Comparison of ENCODE assay signal across 1 cellular context in genomic region chr7:73978681-73979563, GRCh38.
TF ChIP-seq lines count a peak whose summit lies in the region.

No MANE protein-coding gene starts in this region.

TF ChIP-seq in K562, 482 proteins besides CTCF, POLR2A, EP300 and RAD21 (continued from another document):
- no peak for TF ChIP-seq ZNF518B (CRISPR knock-in tag; IDR thresholded peaks at IDR 0.05)
- no peak for TF ChIP-seq KDM4B (IDR thresholded peaks at IDR 0.05; ENCODE audit: borderline replicate concordance in 2 of 2, low read depth in 1 of 2)
- TF ChIP-seq CTBP1 (IDR thresholded peaks at IDR 0.05; ENCODE audit: borderline replicate concordance) = peak; percentile 37; the same call in 1 of the 2 replicates
- 0 out of 2 replicates have a peak, but pooled peaks have one; percentile 29 for TF ChIP-seq DEAF1 (CRISPR knock-in tag; IDR thresholded peaks at IDR 0.05)
- peak; percentile 43 for TF ChIP-seq MEIS2 (IDR thresholded peaks at IDR 0.05; ENCODE audit: partially characterized antibody)
- TF ChIP-seq PHF21A (IDR thresholded peaks at IDR 0.05; ENCODE audit: borderline replicate concordance, low read depth) = no peak
- peak; percentile 76 for TF ChIP-seq CREM (IDR thresholded peaks at IDR 0.05; ENCODE audit: low read depth)
- no peak for TF ChIP-seq PBX2 (CRISPR knock-in tag; IDR thresholded peaks at IDR 0.05; ENCODE audit: low read depth)
- 0 out of 2 replicates have a peak, but pooled peaks have one; percentile 26 for TF ChIP-seq PBX2 (tag; conservative IDR thresholded peaks at IDR 0.05; ENCODE audit: low read depth)
- peak; percentile 82 for TF ChIP-seq PKNOX1 (IDR thresholded peaks at IDR 0.05)
- TF ChIP-seq TFAP4 (CRISPR knock-in tag; IDR thresholded peaks at IDR 0.05; ENCODE audit: borderline replicate concordance) = no peak
- TF ChIP-seq ZNF77 (CRISPR knock-in tag; IDR thresholded peaks at IDR 0.05) = no peak
- TF ChIP-seq BCOR (IDR thresholded peaks at IDR 0.05) = 0 out of 2 replicates have a peak, but pooled peaks have one; percentile 22
- TF ChIP-seq KLF10 (CRISPR knock-in tag; IDR thresholded peaks at IDR 0.05) = no peak
- no peak for TF ChIP-seq MEF2D (tag; conservative IDR thresholded peaks at IDR 0.05; ENCODE audit: low read depth)
TF ChIP-seq in K562: peak in this region for 10.
